In the genomic region with DNA sequence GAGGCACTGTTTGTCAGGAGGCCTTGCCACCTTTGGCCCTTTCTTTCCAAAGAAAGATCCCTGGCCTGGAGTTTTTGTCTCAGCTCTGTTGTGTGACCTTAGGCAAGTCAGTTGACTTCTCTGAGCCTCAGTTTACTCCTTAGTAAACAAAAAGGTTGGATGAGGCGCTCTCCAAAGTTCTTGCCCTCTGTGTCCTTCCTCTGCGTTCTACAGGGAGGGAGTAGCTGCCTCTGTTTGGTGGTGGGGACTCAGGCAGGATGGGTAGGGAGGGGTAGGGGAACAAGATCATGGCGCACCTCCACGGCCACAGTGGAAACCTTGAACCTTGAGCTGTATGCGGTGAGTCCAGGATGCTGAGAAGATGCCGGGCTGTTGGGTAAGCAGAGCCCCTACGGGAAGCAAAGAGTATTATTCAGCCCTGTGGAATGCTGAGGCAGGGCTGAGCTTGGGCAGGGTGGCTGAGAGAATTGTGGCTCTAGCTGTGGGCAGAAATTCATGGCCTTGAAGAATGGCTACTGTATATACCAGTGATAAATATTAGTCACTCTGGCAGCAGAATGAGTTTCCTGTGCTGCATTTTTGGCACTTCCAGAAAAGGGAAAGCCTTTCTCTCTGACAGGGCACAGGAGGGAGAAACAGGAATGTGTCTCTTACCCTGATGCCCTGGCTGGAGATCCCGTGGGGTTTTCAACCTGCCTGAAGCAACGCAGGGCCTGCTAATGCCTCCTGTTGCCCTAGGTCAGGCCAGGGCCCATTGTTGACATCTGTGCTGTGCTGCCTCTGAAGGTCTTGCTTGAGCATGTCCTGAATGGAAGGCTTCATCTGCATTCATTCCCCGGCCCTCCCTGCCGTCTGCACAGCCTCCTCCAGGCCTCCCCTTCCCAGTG, we compare ENCODE assay signal across 8 cellular contexts. TPM values are rescaled to one million over a fixed set of nuclear protein-coding genes. Genes with fewer than 3 reads are reported as not detected.
A peak's percentile ranks its signal among the peaks of the same experiment; 100 is the strongest.
DNase-seq lines count a peak whose midpoint lies in the region; ATAC-seq, FAIRE-seq and TF ChIP-seq lines count a peak whose summit lies in the region.

No MANE protein-coding gene starts in this region.

- no peak for ATAC-seq in activated naive CD4-positive, alpha-beta T cell treated with anti-CD3 and anti-CD28 coated beads, Interleukin-2, amount 50 U/mL, for 72 hours
- ATAC-seq in left lobe of liver = no peak

- DNase-seq in activated naive CD4-positive, alpha-beta T cell treated with anti-CD3 and anti-CD28 coated beads, Interleukin-2, amount 50 U/mL, for 72 hours (ENCODE audit: low spot score in 2 of 2) = no peak
- no peak for DNase-seq in activated naive CD4-positive, alpha-beta T cell treated with anti-CD3 and anti-CD28 coated beads for 36 hours
- DNase-seq in breast epithelium (ENCODE audit: low spot score in 2 of 2) = peak in 1 of 2 donors; percentile 67
- DNase-seq in mesenchymal stem cell = peak; percentile 97
- DNase-seq in vagina (ENCODE audit: extremely low spot score in 2 of 2) = no peak
- no peak for DNase-seq in GM12892 (ENCODE audit: insufficient read length)
- DNase-seq in left lobe of liver (ENCODE audit: low spot score) = no peak
- DNase-seq in NCI-H748 treated with DMSO at 0.1 percent for 48 hours (lab: John Stamatoyannopoulos, UW) = no peak

- peaks cover 0 to 48% of the 10 kb centered on the region in 2 donors for H3K36me3 Mint-ChIP-seq in activated naive CD4-positive, alpha-beta T cell treated with anti-CD3 and anti-CD28 coated beads, Interleukin-2, amount 50 U/mL, for 72 hours
- no peaks in the 10 kb centered on the region for H3K36me3 Mint-ChIP-seq in activated naive CD4-positive, alpha-beta T cell treated with anti-CD3 and anti-CD28 coated beads for 36 hours (ENCODE audit: low read depth)

- H2BK5ac ChIP-seq in mesenchymal stem cell (ENCODE audit: low read depth, low read length, poor library complexity, severe bottlenecking) = no peak overlapping the region

- peak overlapping the region; percentile 95 for H2AK5ac ChIP-seq in mesenchymal stem cell (ENCODE audit: low read length, severe bottlenecking)

- no peaks in the 10 kb centered on the region for H3K9me3 Mint-ChIP-seq in activated naive CD4-positive, alpha-beta T cell treated with anti-CD3 and anti-CD28 coated beads, Interleukin-2, amount 50 U/mL, for 72 hours
- H3K9me3 Mint-ChIP-seq in activated naive CD4-positive, alpha-beta T cell treated with anti-CD3 and anti-CD28 coated beads for 36 hours = no peaks in the 10 kb centered on the region

- peak overlapping the region; percentile 87 to 91 for H3K4ac ChIP-seq in mesenchymal stem cell (ENCODE audit: low read depth in 1 of 2, low read length in 2 of 2)

- H3K9me3 ChIP-seq in breast epithelium = no peaks in the 10 kb centered on the region
- H3K9me3 ChIP-seq in mesenchymal stem cell (ENCODE audit: control insufficient read depth, low read length) = no peaks in the 10 kb centered on the region
- no peaks in the 10 kb centered on the region for H3K9me3 ChIP-seq in vagina

- H3K4me1 ChIP-seq in breast epithelium (peaks cover 12 to 28% of the 10 kb centered on the region in 2 donors), mesenchymal stem cell (ENCODE audit: control insufficient read depth, insufficient read depth, low read depth, low read length) (peaks cover 54% of the 10 kb centered on the region), vagina (peaks cover 98% of the 10 kb centered on the region)

- H3K4me2 ChIP-seq in mesenchymal stem cell (ENCODE audit: low read length, poor library complexity, severe bottlenecking) = peak overlapping the region; percentile 2

- H3K18ac ChIP-seq in mesenchymal stem cell (ENCODE audit: low read depth in 1 of 2, low read length in 2 of 2) = peak overlapping the region; percentile 85 to 94

- peak overlapping the region; percentile 42 for H3K9ac ChIP-seq in mesenchymal stem cell (ENCODE audit: low read length)

- 12% methylated on average over 11 of the region's 11 CpGs for WGBS in mesenchymal stem cell

- peaks cover 15% of the 10 kb centered on the region for H3K79me1 ChIP-seq in mesenchymal stem cell (replicated peaks; ENCODE audit: low read length, poor library complexity, severe bottlenecking)

- no peaks in the 10 kb centered on the region for H3K36me3 ChIP-seq in breast epithelium
- peaks cover 0 to 18% of the 10 kb centered on the region in 2 experiments for H3K36me3 ChIP-seq in mesenchymal stem cell (ENCODE audit: control insufficient read depth in 1 of 2, insufficient read depth in 2 of 2, low read depth in 1 of 2, low read length in 2 of 2)
- no peaks in the 10 kb centered on the region for H3K36me3 ChIP-seq in vagina

- peak overlapping the region; percentile 96 to 97 for H2BK12ac ChIP-seq in mesenchymal stem cell (ENCODE audit: low read length in 2 of 2)

- H3K27me3 Mint-ChIP-seq in activated naive CD4-positive, alpha-beta T cell treated with anti-CD3 and anti-CD28 coated beads for 36 hours (ENCODE audit: low read depth) = no peaks in the 10 kb centered on the region

- intact Hi-C loops in activated naive CD4-positive, alpha-beta T cell treated with anti-CD3 and anti-CD28 coated beads for 36 hours (cut with micrococcal nuclease) = loop anchor here (10.0 kb wide), 1 partner anchor 659 kb away; no protein-coding TSS in a partner anchor
- intact Hi-C loops in breast epithelium (cut with DNase I; ENCODE audit: low total_unique reads) (loop anchor here (1.0 to 5.0 kb wide), 2 partner anchors 18 to 348 kb away; no protein-coding TSS in a partner anchor), vagina (cut with DNase I) (no loop called here)

- CTCF ChIA-PET in activated naive CD4-positive, alpha-beta T cell treated with anti-CD3 and anti-CD28 coated beads for 36 hours (lab: Charles Lee) = interaction anchor here (0.6 to 1.4 kb wide), 4 partner anchors 11 to 834 kb away, joined by 3 to 4 read pairs (median 3); no protein-coding TSS in a partner anchor

- no peak overlapping the region for H3K4me3 Mint-ChIP-seq in activated naive CD4-positive, alpha-beta T cell treated with anti-CD3 and anti-CD28 coated beads for 36 hours

- peak overlapping the region; percentile 87 to 93 for H3K27ac ChIP-seq in breast epithelium
- peak overlapping the region; percentile 81 for H3K27ac ChIP-seq in mesenchymal stem cell (ENCODE audit: low read length, poor library complexity, severe bottlenecking)
- peak overlapping the region; percentile 90 for H3K27ac ChIP-seq in vagina

- no peak for FAIRE-seq in GM12892 (lab: Jason Lieb, UNC)

- peak overlapping the region; percentile 98 for H4K91ac ChIP-seq in mesenchymal stem cell (ENCODE audit: low read length)

- TF ChIP-seq CTCF in breast epithelium (IDR thresholded peaks at IDR 0.05) = peak; percentile 24 to 41 (median 37)
- peak in 1 of 3 experiments; percentile 28 for TF ChIP-seq CTCF in vagina (IDR thresholded peaks at IDR 0.05)

- H3K27me3 ChIP-seq in breast epithelium (no peaks in the 10 kb centered on the region), mesenchymal stem cell (ENCODE audit: control insufficient read depth in 1 of 2, insufficient read depth in 1 of 2, low read length in 2 of 2) (no peaks in the 10 kb centered on the region), vagina (no peaks in the 10 kb centered on the region)

- no peak overlapping the region for H3K4me3 ChIP-seq in breast epithelium
- H3K4me3 ChIP-seq in mesenchymal stem cell (ENCODE audit: insufficient read depth in 1 of 2, low read depth in 1 of 2, low read length in 2 of 2) = peak overlapping the region in 1 of 2 experiments; percentile 42
- no peak overlapping the region for H3K4me3 ChIP-seq in vagina

- peak overlapping the region in 1 of 2 experiments; percentile 95 for H3K14ac ChIP-seq in mesenchymal stem cell (ENCODE audit: low read length in 2 of 2)

- H3K27ac Mint-ChIP-seq in activated naive CD4-positive, alpha-beta T cell treated with anti-CD3 and anti-CD28 coated beads, Interleukin-2, amount 50 U/mL, for 72 hours = peak overlapping the region; percentile 70 to 78
- H3K27ac Mint-ChIP-seq in activated naive CD4-positive, alpha-beta T cell treated with anti-CD3 and anti-CD28 coated beads for 36 hours = no peak overlapping the region

- TF ChIP-seq POLR2A in breast epithelium (IDR thresholded peaks at IDR 0.05) (no peak), vagina (IDR thresholded peaks at IDR 0.05) (no peak), GM12892 (IDR thresholded peaks at IDR 0.05; ENCODE audit: low read depth, low read length) (no peak)

- H3K23ac ChIP-seq in mesenchymal stem cell (ENCODE audit: low read length in 2 of 2) = peak overlapping the region in 1 of 2 experiments; percentile 77

- H4K8ac ChIP-seq in mesenchymal stem cell (ENCODE audit: low read length) = peak overlapping the region; percentile 79

- peak overlapping the region; percentile 84 for H2BK120ac ChIP-seq in mesenchymal stem cell (ENCODE audit: low read depth, low read length)

- H3K4me1 Mint-ChIP-seq in activated naive CD4-positive, alpha-beta T cell treated with anti-CD3 and anti-CD28 coated beads for 36 hours (ENCODE audit: low read depth) = peaks cover 28% of the 10 kb centered on the region

- H2AFZ ChIP-seq in mesenchymal stem cell (ENCODE audit: low read depth, low read length) = no peak overlapping the region

- no peak overlapping the region for H2BK15ac ChIP-seq in mesenchymal stem cell (ENCODE audit: low read depth, poor library complexity, severe bottlenecking)

RNA-seq across cellular contexts. Expression of a gene that starts 39.9 kb away (rescaled TPM):
- 10 to 100 TPM; 15.4 to 75.9 TPM for total RNA-seq in activated naive CD4-positive, alpha-beta T cell treated with anti-CD3 and anti-CD28 coated beads, Interleukin-2, amount 50 U/mL, for 72 hours
- 10 to 100 TPM; 35.1 to 39.2 TPM for total RNA-seq in activated naive CD4-positive, alpha-beta T cell treated with anti-CD3 and anti-CD28 coated beads for 36 hours
- 10 to 100 TPM; 22.5 to 44.6 (median 33.4) TPM for total RNA-seq in breast epithelium
- polyA plus RNA-seq in mesenchymal stem cell (2013, experiment 1 of 2) = 126 TPM
- polyA plus RNA-seq in mesenchymal stem cell (2013, experiment 2 of 2) = 125 TPM
- total RNA-seq in vagina = 53.5 TPM
- polyA plus RNA-seq in GM12892 (2012; ENCODE audit: missing spikeins) = 20.6 TPM
- total RNA-seq in left lobe of liver = 17.1 TPM
